In genomic region chr10:99470327-99470726, GRCh38 we compare ENCODE assay signal across 31 cellular contexts.
"Had no signal": no experiment of that assay in that cellular context is flagged by ENCODE, and none has a peak within 500 bp of the region (broad histone marks: within the 10 kb centered on the region; RNA-seq: fewer than 3 reads in every experiment).

No MANE protein-coding gene starts in this region.

- FAIRE-seq: bronchial epithelial cell had no signal

- H3K36me3 ChIP-seq: ascending aorta, Peyer's patch, SJCRH30 had no signal

- H3K4me3 ChIP-seq: ascending aorta, body of pancreas, coronary artery, Peyer's patch, SJCRH30 had no signal

- DNase-seq: activated CD4-positive, alpha-beta T cell treated with anti-CD3 and anti-CD28 coated beads, Interleukin-2, amount 10 ng/mL, durations not matched to agents 24 days and 14 days; activated CD4-positive, alpha-beta T cell treated with anti-CD3 and anti-CD28 coated beads, Interleukin-2, amount 50 U/mL, for 48 hours; activated CD4-positive, CD25-positive, alpha-beta regulatory T cell treated with anti-CD3 and anti-CD28 coated beads, Interleukin-2, amount 50 U/mL, for 72 hours; activated CD8-positive, alpha-beta memory T cell treated with anti-CD3 and anti-CD28 coated beads, Interleukin-2, amount 10 ng/mL, durations not matched to agents 7 days and 5 days; activated effector memory CD4-positive, alpha-beta T cell treated with anti-CD3 and anti-CD28 coated beads, Interleukin-2, amount 50 U/mL, for 16 hours; activated naive CD4-positive, alpha-beta T cell treated with Interleukin-2 at 50 U/mL for 16 hours; activated naive CD8-positive, alpha-beta T cell treated with anti-CD3 and anti-CD28 coated beads, Interleukin-2, amount 50 U/mL, for 24 hours; activated T-cell treated with anti-CD3 and anti-CD28 coated beads, Interleukin-2, amount 50 U/mL, for 24 hours; amniotic stem cell; body of pancreas; central memory CD4-positive, alpha-beta T cell; Karpas-422; MM.1S; NCI-H1105 treated with DMSO at 0.1 percent for 48 hours; NCI-H1436 treated with DMSO at 0.1 percent for 48 hours; NCI-H2081 treated with DMSO at 0.1 percent for 48 hours; NCI-H2171 treated with DMSO at 0.1 percent for 48 hours; NCI-H226; NCI-H526; NCI-H82; Peyer's patch; Right ventricle myocardium superior; SJCRH30; SK-N-SH; T-helper 1 cell had no signal

- H3K9me3 ChIP-seq: ascending aorta, body of pancreas, Peyer's patch, SJCRH30, SK-N-SH had no signal

- H3K27ac ChIP-seq: ascending aorta, body of pancreas, coronary artery, RWPE1, SJCRH30 had no signal

- H3K27me3 ChIP-seq: ascending aorta, body of pancreas, Peyer's patch had no signal

- ATAC-seq: activated CD8-positive, alpha-beta memory T cell treated with anti-CD3 and anti-CD28 coated beads, Interleukin-2, amount 10 ng/mL, durations not matched to agents 7 days and 5 days; activated naive CD4-positive, alpha-beta T cell treated with anti-CD3 and anti-CD28 coated beads, Interleukin-2, amount 50 U/mL, for 72 hours; activated naive CD8-positive, alpha-beta T cell treated with anti-CD3 and anti-CD28 coated beads, Interleukin-2, amount 50 U/mL, for 24 hours; body of pancreas; WTC11 had no signal

- H3K4me1 ChIP-seq: body of pancreas, Peyer's patch, SJCRH30 had no signal
